25 cellular contexts compared by ENCODE assay signal in the genomic region with DNA sequence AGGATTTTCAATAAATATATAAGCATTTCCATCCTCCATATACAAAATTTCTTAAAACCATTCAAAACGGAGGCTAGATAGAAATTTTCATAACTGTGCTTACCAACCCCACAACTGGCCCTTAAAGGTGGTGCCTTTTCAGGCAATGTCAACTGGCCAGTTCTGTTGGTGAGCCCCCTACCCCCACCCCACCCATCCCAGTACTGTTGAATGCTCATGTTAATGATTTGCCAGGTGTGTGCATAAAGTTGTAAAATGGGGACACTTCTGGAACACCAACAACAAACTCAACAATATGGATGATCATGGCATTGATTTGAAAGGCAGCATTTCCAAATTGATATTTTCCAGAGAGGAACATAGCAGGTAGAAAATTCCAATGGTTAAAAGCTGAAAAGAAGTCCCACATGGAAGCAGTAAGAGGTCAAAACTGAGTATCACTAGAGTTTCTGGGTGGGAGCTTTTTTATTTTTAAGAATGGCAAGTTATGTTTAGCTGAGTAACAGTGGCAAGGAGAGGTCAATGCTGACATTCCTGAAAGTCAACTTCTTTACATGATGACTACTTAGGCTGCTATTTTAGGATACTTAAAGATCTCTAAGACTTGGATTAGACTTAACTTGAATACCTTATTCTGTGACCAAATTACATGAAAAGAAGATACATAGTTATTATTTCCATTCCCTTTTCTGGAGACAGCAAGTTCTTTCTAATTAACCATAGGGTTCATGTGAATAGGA. TPM values are rescaled to one million over a fixed set of nuclear protein-coding genes. Genes with fewer than 3 reads are reported as not detected.
A peak's percentile ranks its signal among the peaks of the same experiment; 100 is the strongest.
DNase-seq lines count a peak whose midpoint lies in the region; ATAC-seq and TF ChIP-seq lines count a peak whose summit lies in the region.
"Had no signal": no experiment of that assay in that cellular context is flagged by ENCODE, and none has a peak within 500 bp of the region (broad histone marks: within the 10 kb centered on the region; RNA-seq: fewer than 3 reads in every experiment).

No MANE protein-coding gene starts in this region.

- no peak for DNase-seq in left ventricle myocardium inferior
- DNase-seq in Right ventricle myocardium superior = no peak
- DNase-seq in dedifferentiated amniotic fluid mesenchymal stem cell (ENCODE audit: extremely low spot score) = peak; percentile 23
- no peak for DNase-seq in hippocampal formation (lab: John Stamatoyannopoulos, UW)
- no peak for DNase-seq in NOMO-1 treated with DMSO at 0.1 percent for 48 hours (lab: John Stamatoyannopoulos, UW; ENCODE audit: unreplicated experiment)
- no peak for DNase-seq in WERI-Rb-1
- DNase-seq: activated CD4-positive, alpha-beta memory T cell treated with anti-CD3 and anti-CD28 coated beads for 36 hours; activated naive CD4-positive, alpha-beta T cell treated with Interleukin-2 at 50 U/mL for 16 hours; activated T-cell treated with anti-CD3 and anti-CD28 coated beads for 4 hours; effector memory CD4-positive, alpha-beta T cell; GDM1; immature natural killer cell; NCI-H187; NCI-H446; PC-9; retina; T-helper 17 cell had no signal

- H3K9ac ChIP-seq in liver (ENCODE audit: low read depth in 1 of 2, low read length in 2 of 2) = peak overlapping the region in 1 of 2 donors; percentile 100

- no peak for TF ChIP-seq CTCF in left ventricle myocardium inferior (IDR thresholded peaks at IDR 0.05; ENCODE audit: borderline replicate concordance)
- no peak for TF ChIP-seq CTCF in liver (IDR thresholded peaks at IDR 0.05; ENCODE audit: low read depth, low read length, missing input control)
- TF ChIP-seq CTCF in WERI-Rb-1 (IDR thresholded peaks at IDR 0.05; ENCODE audit: low read depth, low read length) = no peak

- H3K36me3 ChIP-seq in left ventricle myocardium inferior = peaks cover 43% of the 10 kb centered on the region
- H3K36me3 ChIP-seq in liver (ENCODE audit: control insufficient read depth in 4 of 4, insufficient read depth in 3 of 4, low read depth in 1 of 4, low read length in 3 of 4) = peaks cover 4 to 32% (median 23%) of the 10 kb centered on the region in 4 donors
- H3K36me3 ChIP-seq in WERI-Rb-1 = peaks cover 40% of the 10 kb centered on the region

- H3K9me3 ChIP-seq in left ventricle myocardium inferior (replicated peaks) (no peaks in the 10 kb centered on the region), liver (ENCODE audit: control insufficient read depth in 4 of 4, low read length in 3 of 4) (no peaks in the 10 kb centered on the region), WERI-Rb-1 (ENCODE audit: severe bottlenecking) (no peaks in the 10 kb centered on the region)
- H3K9me3 ChIP-seq: neutrophil had no signal

- H3K27me3 ChIP-seq in left ventricle myocardium inferior (ENCODE audit: low read depth) = no peaks in the 10 kb centered on the region
- no peaks in the 10 kb centered on the region for H3K27me3 ChIP-seq in liver (ENCODE audit: control insufficient read depth in 4 of 4, insufficient read depth in 4 of 4, low read length in 3 of 4)
- no peaks in the 10 kb centered on the region for H3K27me3 ChIP-seq in WERI-Rb-1 (ENCODE audit: insufficient read depth, low read depth, severe bottlenecking)
- H3K27me3 ChIP-seq: neutrophil had no signal

- H3K27ac ChIP-seq in left ventricle myocardium inferior (replicated peaks) (peak overlapping the region; percentile 64), liver (ENCODE audit: low read depth in 1 of 2, low read length in 2 of 2) (peak overlapping the region; percentile 29 to 57), WERI-Rb-1 (no peak overlapping the region)
- H3K27ac ChIP-seq: neutrophil, PC-9, VCaP had no signal

- H3K4me3 ChIP-seq in left ventricle myocardium inferior = no peak overlapping the region
- H3K4me3 ChIP-seq in liver (ENCODE audit: low read depth in 1 of 3, low read length in 3 of 3) = peak overlapping the region in 2 of 3 donors; percentile 11 to 72
- no peak overlapping the region for H3K4me3 ChIP-seq in WERI-Rb-1 (ENCODE audit: low read depth, low read length)
- H3K4me3 ChIP-seq: GM23338, K562, lung, PC-9 had no signal

- intact Hi-C loops in left ventricle myocardium inferior (cut with micrococcal nuclease) = no loop called here
- intact Hi-C loops in Right ventricle myocardium superior (cut with DNase I) = no loop called here

- ATAC-seq in Right ventricle myocardium superior (ENCODE audit: poor library complexity) = no peak
- no peak for ATAC-seq in GM18907 (IDR thresholded peaks at IDR 0.05; ENCODE audit: unreplicated experiment)
- ATAC-seq: GM23338, K562, T-helper 17 cell had no signal

- whole genome bisulfite sequencing in liver = 47% methylated on average over 1 of the region's 1 CpG

- H3K4me1 ChIP-seq in left ventricle myocardium inferior (peaks cover 58% of the 10 kb centered on the region), liver (ENCODE audit: control insufficient read depth in 4 of 4, insufficient read depth in 4 of 4, low read length in 3 of 4) (peaks cover 9 to 24% (median 17%) of the 10 kb centered on the region in 4 donors)

- no peak for TF ChIP-seq RAD21 in liver (IDR thresholded peaks at IDR 0.05)

TF ChIP-seq in liver, 16 proteins besides CTCF, POLR2A, EP300 and RAD21:
- peak; percentile 44 for TF ChIP-seq SP1 (IDR thresholded peaks at IDR 0.05)
- TF ChIP-seq FOXA1 (IDR thresholded peaks at IDR 0.05) = no peak
- peak; percentile 39 for TF ChIP-seq FOXA2 (IDR thresholded peaks at IDR 0.05)
- TF ChIP-seq, protein P1, sequence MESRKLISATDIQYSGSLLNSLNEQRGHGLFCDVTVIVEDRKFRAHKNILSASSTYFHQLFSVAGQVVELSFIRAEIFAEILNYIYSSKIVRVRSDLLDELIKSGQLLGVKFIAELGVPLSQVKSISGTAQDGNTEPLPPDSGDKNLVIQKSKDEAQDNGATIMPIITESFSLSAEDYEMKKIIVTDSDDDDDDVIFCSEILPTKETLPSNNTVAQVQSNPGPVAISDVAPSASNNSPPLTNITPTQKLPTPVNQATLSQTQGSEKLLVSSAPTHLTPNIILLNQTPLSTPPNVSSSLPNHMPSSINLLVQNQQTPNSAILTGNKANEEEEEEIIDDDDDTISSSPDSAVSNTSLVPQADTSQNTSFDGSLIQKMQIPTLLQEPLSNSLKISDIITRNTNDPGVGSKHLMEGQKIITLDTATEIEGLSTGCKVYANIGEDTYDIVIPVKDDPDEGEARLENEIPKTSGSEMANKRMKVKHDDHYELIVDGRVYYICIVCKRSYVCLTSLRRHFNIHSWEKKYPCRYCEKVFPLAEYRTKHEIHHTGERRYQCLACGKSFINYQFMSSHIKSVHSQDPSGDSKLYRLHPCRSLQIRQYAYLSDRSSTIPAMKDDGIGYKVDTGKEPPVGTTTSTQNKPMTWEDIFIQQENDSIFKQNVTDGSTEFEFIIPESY (IDR thresholded peaks at IDR 0.05) = no peak
- peak; percentile 25 for TF ChIP-seq TAF1 (conservative IDR thresholded peaks at IDR 0.05)
- TF ChIP-seq, protein P2, sequence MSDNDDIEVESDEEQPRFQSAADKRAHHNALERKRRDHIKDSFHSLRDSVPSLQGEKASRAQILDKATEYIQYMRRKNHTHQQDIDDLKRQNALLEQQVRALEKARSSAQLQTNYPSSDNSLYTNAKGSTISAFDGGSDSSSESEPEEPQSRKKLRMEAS (IDR thresholded peaks at IDR 0.05) = no peak
- no peak for TF ChIP-seq HNF4G (IDR thresholded peaks at IDR 0.05)
- TF ChIP-seq RXRA (IDR thresholded peaks at IDR 0.05) = peak in 1 of 2 donors; percentile 8
- no peak for TF ChIP-seq NR2F2 (IDR thresholded peaks at IDR 0.05)
- TF ChIP-seq, protein P3, sequence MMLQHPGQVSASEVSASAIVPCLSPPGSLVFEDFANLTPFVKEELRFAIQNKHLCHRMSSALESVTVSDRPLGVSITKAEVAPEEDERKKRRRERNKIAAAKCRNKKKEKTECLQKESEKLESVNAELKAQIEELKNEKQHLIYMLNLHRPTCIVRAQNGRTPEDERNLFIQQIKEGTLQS (IDR thresholded peaks at IDR 0.05) = peak; percentile 23
- TF ChIP-seq JUND (IDR thresholded peaks at IDR 0.05) = peak in 1 of 2 donors; percentile 38
- TF ChIP-seq EGR1 (IDR thresholded peaks at IDR 0.05; ENCODE audit: low read depth in 2 of 2) = peak in 1 of 2 donors; percentile 10
- peak; percentile 87 for TF ChIP-seq YY1 (IDR thresholded peaks at IDR 0.05)
- peak in 1 of 2 donors; percentile 20 for TF ChIP-seq HNF4A (conservative IDR thresholded peaks at IDR 0.05)

RNA-seq across cellular contexts. Expression of a gene that starts 2.7 kb away (rescaled TPM):
- total RNA-seq in left ventricle myocardium inferior (1.9 TPM), Right ventricle myocardium superior (1.0 TPM), liver (10 to 100 TPM; 12.0 to 56.7 TPM)
- 100 to 1,000 TPM in 1 of 2 donors, 10 to 100 TPM in 1; 68.1 to 736 TPM for polyA plus RNA-seq in liver

RNA-seq across cellular contexts. Expression of a gene that starts 9.7 kb away (rescaled TPM):
- total RNA-seq in left ventricle myocardium inferior = 1,839 TPM
- 1,987 TPM for total RNA-seq in Right ventricle myocardium superior
- 100 to 1,000 TPM in 1 of 2 donors, 10 to 100 TPM in 1; 62.5 to 103 TPM for total RNA-seq in liver
- polyA plus RNA-seq in liver = 1,000 to 10,000 TPM in 1 of 2 donors, 100 to 1,000 TPM in 1; 548 to 2,326 TPM

RNA-seq across cellular contexts. Expression of a gene that starts 9.9 kb away (rescaled TPM):
- 0.52 TPM for total RNA-seq in left ventricle myocardium inferior
- 0.16 TPM for total RNA-seq in Right ventricle myocardium superior
- total RNA-seq in liver = under 1 TPM in 1 of 2 donors, not detected in 1; 0.08 TPM
- under 1 TPM; 0.08 to 0.10 TPM for polyA plus RNA-seq in liver
- polyA plus RNA-seq: CD14-positive monocyte had no signal

RNA-seq across cellular contexts. Expression of a gene that starts 45.7 kb away (rescaled TPM):
- 4.9 TPM for total RNA-seq in left ventricle myocardium inferior
- 3.6 TPM for total RNA-seq in Right ventricle myocardium superior
- total RNA-seq in liver = 10 to 100 TPM in 1 of 2 donors, 1 to 10 TPM in 1; 6.1 to 23.0 TPM
- 10 to 100 TPM; 13.7 to 28.5 TPM for polyA plus RNA-seq in liver

Comparison
In these comparisons a context has a peak if more than half of its experiments do, and no peak if none do; other contexts are left out.
1. H3K4me3 ChIP-seq: peak in liver (2 of 3); none in left ventricle myocardium inferior (single experiment) and WERI-Rb-1 (single experiment).
2. RNA of a gene that starts 9.7 kb away (total RNA-seq): 1,987 TPM in Right ventricle myocardium superior (single experiment) and 1,839 TPM in left ventricle myocardium inferior (single experiment); 62.5 to 103 TPM in liver; every median in the first group is over 10 times any median in the second.